10 cellular contexts compared by ENCODE assay signal in genomic region chrX:46653482-46653881, GRCh38.
DNase-seq lines count a peak whose midpoint lies in the region; ATAC-seq and TF ChIP-seq lines count a peak whose summit lies in the region.
"Had no signal": no experiment of that assay in that cellular context is flagged by ENCODE, and none has a peak within 500 bp of the region (broad histone marks: within the 10 kb centered on the region; RNA-seq: fewer than 3 reads in every experiment).

No MANE protein-coding gene starts in this region.

- CTCF ChIA-PET in AG04450 (lab: Charles Lee), result no interaction called here

- POLR2A ChIA-PET in AG04450 (lab: Yijun Ruan, JAX), result no interaction called here

- ATAC-seq in HG03457 (IDR thresholded peaks at IDR 0.05; ENCODE audit: unreplicated experiment), result no peak
- ATAC-seq: stimulated activated effector memory CD8-positive, alpha-beta T cell treated with anti-CD3 and anti-CD28 coated beads, Interleukin-12 subunit alpha, Interleukin-12 subunit beta, amount 100 ng/mL, for 72 hours had no signal

- no peaks in the 10 kb centered on the region for H3K27me3 ChIP-seq in AG04450 (ENCODE audit: control insufficient read depth, insufficient read depth, low read length)

- H3K27ac ChIP-seq in AG04450 (ENCODE audit: low read depth, low read length), result no peak overlapping the region

- DNase-seq in AG04450 (ENCODE audit: low read depth, low spot score) (no peak), Daoy (ENCODE audit: low read depth) (peak; percentile 7), NCI-H345 (lab: John Stamatoyannopoulos, UW) (peak; percentile 25), epithelial cell of proximal tubule (ENCODE audit: low read depth) (no peak), GDM1 (lab: John Stamatoyannopoulos, UW) (no peak), NCI-H226 (no peak), NCI-H1694 (lab: John Stamatoyannopoulos, UW) (no peak)
- DNase-seq: NCI-H1930 had no signal

- TF ChIP-seq CTCF in AG04450 (IDR thresholded peaks at IDR 0.05; ENCODE audit: low read depth, low read length) (peak; percentile 29), epithelial cell of proximal tubule (conservative IDR thresholded peaks at IDR 0.05; ENCODE audit: low read depth, low read length) (peak; percentile 15)

- H3K9me3 ChIP-seq in AG04450 (ENCODE audit: control insufficient read depth, insufficient read depth, low read length), result no peaks in the 10 kb centered on the region

- H3K4me3 ChIP-seq in AG04450 (ENCODE audit: low read depth, low read length), result no peak overlapping the region
- no peak overlapping the region for H3K4me3 ChIP-seq in epithelial cell of proximal tubule (ENCODE audit: low read depth, low read length)

Comparison
In these comparisons a context has a peak if more than half of its experiments do, and no peak if none do; other contexts are left out.
1. DNase-seq: peak in Daoy (single experiment) and NCI-H345 (single experiment); none in AG04450 (single experiment), epithelial cell of proximal tubule (single experiment), GDM1 (single experiment), NCI-H226 (single experiment) and NCI-H1694 (single experiment).